8 cellular contexts compared by ENCODE assay signal in the genomic region with DNA sequence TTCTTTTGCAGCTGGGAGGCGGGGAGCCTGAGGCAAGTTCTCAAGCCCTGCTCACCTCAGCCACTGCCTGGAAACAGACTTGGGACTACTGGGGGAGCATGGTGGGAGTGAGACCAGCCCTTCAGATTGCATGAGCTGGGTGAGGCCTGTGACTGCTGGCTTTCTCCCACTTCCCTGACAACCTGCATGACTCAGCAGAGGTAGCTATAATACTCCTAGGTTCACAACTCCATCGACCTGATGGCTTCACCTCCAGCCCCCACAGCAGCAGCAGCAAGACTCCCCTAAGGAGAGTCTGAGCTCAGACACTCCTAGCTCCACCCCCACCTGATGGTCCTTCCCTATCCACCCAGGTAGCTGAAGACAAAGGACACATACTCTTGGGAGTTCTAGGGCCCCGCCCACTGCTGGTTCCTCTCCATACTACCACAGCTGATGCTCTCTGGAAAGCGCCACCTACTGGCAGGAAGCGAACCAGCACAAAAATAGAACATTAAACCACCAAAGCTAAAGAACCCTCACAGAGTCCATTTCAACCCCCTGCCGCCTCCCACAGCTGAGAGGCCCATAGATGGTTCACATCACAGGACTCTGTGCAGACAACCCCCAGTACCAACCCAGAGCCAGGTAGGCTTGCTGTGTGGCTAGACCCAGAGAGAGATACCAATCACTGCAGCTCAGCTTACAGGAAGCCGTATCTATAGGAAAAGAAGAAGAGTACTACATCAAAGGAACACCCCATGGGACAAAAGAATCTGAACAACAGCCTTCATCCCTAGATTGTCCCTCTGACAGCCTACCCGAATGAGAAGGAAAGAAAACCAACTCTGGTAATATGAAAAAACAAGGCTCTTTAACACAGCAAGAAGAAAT.
DNase-seq lines count a peak whose midpoint lies in the region; ATAC-seq and TF ChIP-seq lines count a peak whose summit lies in the region.

No MANE protein-coding gene starts in this region.

- no peaks in the 10 kb centered on the region for H3K27me3 Mint-ChIP-seq in activated CD4-positive, alpha-beta memory T cell treated with anti-CD3 and anti-CD28 coated beads, Interleukin-2, amount 10 ng/mL, durations not matched to agents 7 days and 5 days
- H3K27me3 Mint-ChIP-seq in glutamatergic neuron (ENCODE audit: unreplicated experiment) = peaks cover 2% of the 10 kb centered on the region

- peaks cover 52% of the 10 kb centered on the region for H3K36me3 Mint-ChIP-seq in activated CD4-positive, alpha-beta memory T cell treated with anti-CD3 and anti-CD28 coated beads, Interleukin-2, amount 10 ng/mL, durations not matched to agents 7 days and 5 days (ENCODE audit: low read depth)
- peaks cover 32% of the 10 kb centered on the region for H3K36me3 Mint-ChIP-seq in glutamatergic neuron (ENCODE audit: unreplicated experiment)

- H3K4me1 Mint-ChIP-seq in activated CD4-positive, alpha-beta memory T cell treated with anti-CD3 and anti-CD28 coated beads, Interleukin-2, amount 10 ng/mL, durations not matched to agents 7 days and 5 days = peaks cover 7% of the 10 kb centered on the region
- no peaks in the 10 kb centered on the region for H3K4me1 Mint-ChIP-seq in glutamatergic neuron (ENCODE audit: low read depth, unreplicated experiment)

- ATAC-seq in GM21360 (IDR thresholded peaks at IDR 0.05; ENCODE audit: unreplicated experiment) (no peak), HG03135 (IDR thresholded peaks at IDR 0.05; ENCODE audit: unreplicated experiment) (no peak)

- no peak overlapping the region for H3K27ac Mint-ChIP-seq in activated CD4-positive, alpha-beta memory T cell treated with anti-CD3 and anti-CD28 coated beads, Interleukin-2, amount 10 ng/mL, durations not matched to agents 7 days and 5 days
- no peak overlapping the region for H3K27ac Mint-ChIP-seq in glutamatergic neuron (ENCODE audit: unreplicated experiment)

- peaks cover 21% of the 10 kb centered on the region for H3K9me3 Mint-ChIP-seq in activated CD4-positive, alpha-beta memory T cell treated with anti-CD3 and anti-CD28 coated beads, Interleukin-2, amount 10 ng/mL, durations not matched to agents 7 days and 5 days
- peaks cover 7% of the 10 kb centered on the region for H3K9me3 Mint-ChIP-seq in glutamatergic neuron (ENCODE audit: unreplicated experiment)

- TF ChIP-seq CTCF in glutamatergic neuron (IDR thresholded peaks at IDR 0.05; ENCODE audit: partially characterized antibody, unreplicated experiment) = peak; percentile 58

- DNase-seq in EL (peak; percentile 38), MV-4-11 (lab: John Stamatoyannopoulos, UW) (peak; percentile 32), glutamatergic neuron (peak; percentile 41), NCI-H187 (lab: John Stamatoyannopoulos, UW) (no peak)
- DNase-seq in activated CD4-positive, alpha-beta memory T cell treated with anti-CD3 and anti-CD28 coated beads, Interleukin-2, amount 10 ng/mL, durations not matched to agents 7 days and 5 days = peak; percentile 54
- DNase-seq in stimulated activated CD4-positive, alpha-beta T cell treated with anti-CD3 and anti-CD28 coated beads, TNF-alpha, amount 100 ng/mL, for 24 hours (ENCODE audit: low read depth in 3 of 3) = peak; percentile 4 to 55 (median 7)

- POLR2A ChIA-PET in activated CD4-positive, alpha-beta memory T cell treated with anti-CD3 and anti-CD28 coated beads, Interleukin-2, amount 10 ng/mL, durations not matched to agents 7 days and 5 days (lab: Charles Lee) = interaction anchor here (1.3 kb wide), 1 partner anchor 421 kb away, joined by 4 read pairs; no protein-coding TSS in a partner anchor

- CTCF ChIA-PET in activated CD4-positive, alpha-beta memory T cell treated with anti-CD3 and anti-CD28 coated beads, Interleukin-2, amount 10 ng/mL, durations not matched to agents 7 days and 5 days (lab: Charles Lee) = interaction anchor here (0.6 to 3.6 kb wide), 14 partner anchors 9 to 604 kb away, joined by 3 to 16 read pairs (median 4); a partner anchor contains a TSS

- no peak overlapping the region for H3K4me3 Mint-ChIP-seq in activated CD4-positive, alpha-beta memory T cell treated with anti-CD3 and anti-CD28 coated beads, Interleukin-2, amount 10 ng/mL, durations not matched to agents 7 days and 5 days
- no peak overlapping the region for H3K4me3 Mint-ChIP-seq in glutamatergic neuron (ENCODE audit: unreplicated experiment)

Comparison
In these comparisons a context has a peak if more than half of its experiments do, and no peak if none do; other contexts are left out.
1. DNase-seq: peak in EL (single experiment), MV-4-11 (single experiment), activated CD4-positive, alpha-beta memory T cell treated with anti-CD3 and anti-CD28 coated beads, Interleukin-2, amount 10 ng/mL, durations not matched to agents 7 days and 5 days (single experiment), glutamatergic neuron (single experiment) and stimulated activated CD4-positive, alpha-beta T cell treated with anti-CD3 and anti-CD28 coated beads, TNF-alpha, amount 100 ng/mL, for 24 hours (3 of 3); none in NCI-H187 (0 of 2).